6 cellular contexts compared by ENCODE assay signal in genomic region chr17:7046127-7046724, GRCh38. TPM values are rescaled to one million over a fixed set of nuclear protein-coding genes. Genes with fewer than 3 reads are reported as not detected.
A peak's percentile ranks its signal among the peaks of the same experiment; 100 is the strongest.
DNase-seq lines count a peak whose midpoint lies in the region.

No MANE protein-coding gene starts in this region.

- H3K9me3 Mint-ChIP-seq in activated naive CD4-positive, alpha-beta T cell treated with anti-CD3 and anti-CD28 coated beads for 36 hours = no peaks in the 10 kb centered on the region

- H3K36me3 ChIP-seq in Karpas-422 (ENCODE audit: insufficient read depth, low read length) (no peaks in the 10 kb centered on the region), mesodermal cell (ENCODE audit: control insufficient read depth, insufficient read depth, low read length) (no peaks in the 10 kb centered on the region)

- no peaks in the 10 kb centered on the region for H3K27me3 ChIP-seq in Karpas-422 (ENCODE audit: low read length)

- WGBS in mesodermal cell (ENCODE audit: insufficient coverage in 2 of 2), 2 experiments = 4 to 8% methylated on average over 12 to 14 of the region's 15 CpGs

- intact Hi-C loops in activated naive CD4-positive, alpha-beta T cell treated with anti-CD3 and anti-CD28 coated beads for 36 hours (cut with micrococcal nuclease) = loop anchor here (2.0 to 10.0 kb wide), 5 partner anchors 87 to 529 kb away; partner anchors contain the start of genes CD68 and SLC2A4

- H3K36me3 Mint-ChIP-seq in activated naive CD4-positive, alpha-beta T cell treated with anti-CD3 and anti-CD28 coated beads for 36 hours (ENCODE audit: low read depth) = no peaks in the 10 kb centered on the region

- H2AFZ ChIP-seq in Karpas-422 (ENCODE audit: low read length) = no peak overlapping the region

- H4K20me1 ChIP-seq in Karpas-422 (ENCODE audit: insufficient read depth, low read depth, low read length) = no peaks in the 10 kb centered on the region

- CTCF ChIA-PET in activated naive CD4-positive, alpha-beta T cell treated with anti-CD3 and anti-CD28 coated beads for 36 hours (lab: Charles Lee) = interaction anchor here (0.7 to 12.1 kb wide), 21 partner anchors 10 to 529 kb away, joined by 3 to 238 read pairs (median 4); partner anchors contain the start of gene SLC16A13

- H3K4me3 ChIP-seq in Karpas-422 (ENCODE audit: low read length) (no peak overlapping the region), mesodermal cell (ENCODE audit: extremely low read depth, insufficient read depth, low read length, poor library complexity, severe bottlenecking) (peak overlapping the region; percentile 16)

- H3K27ac ChIP-seq in Karpas-422 (ENCODE audit: low read length) (no peak overlapping the region), mesodermal cell (ENCODE audit: low read depth, low read length, severe bottlenecking) (peak overlapping the region; percentile 45)

- H3K27ac Mint-ChIP-seq in activated naive CD4-positive, alpha-beta T cell treated with anti-CD3 and anti-CD28 coated beads for 36 hours = peak overlapping the region; percentile 52

- H3K9me3 ChIP-seq in Karpas-422 (ENCODE audit: low read length) (no peaks in the 10 kb centered on the region), mesodermal cell (ENCODE audit: control insufficient read depth, low read length) (no peaks in the 10 kb centered on the region)

- H3K4me2 ChIP-seq in Karpas-422 (ENCODE audit: low read depth, low read length, poor library complexity, severe bottlenecking) = peak overlapping the region; percentile 17

- no peaks in the 10 kb centered on the region for H3K9me2 ChIP-seq in Karpas-422 (replicated peaks; ENCODE audit: insufficient read depth, low read length)

- no peaks in the 10 kb centered on the region for H3K27me3 Mint-ChIP-seq in activated naive CD4-positive, alpha-beta T cell treated with anti-CD3 and anti-CD28 coated beads for 36 hours (ENCODE audit: low read depth)

- no peak overlapping the region for H3K9ac ChIP-seq in Karpas-422 (ENCODE audit: low read length)

- H3K4me1 Mint-ChIP-seq in activated naive CD4-positive, alpha-beta T cell treated with anti-CD3 and anti-CD28 coated beads for 36 hours (ENCODE audit: low read depth) = peaks cover 36% of the 10 kb centered on the region

- no peaks in the 10 kb centered on the region for H3K79me2 ChIP-seq in Karpas-422 (ENCODE audit: low read length)

- no peak for DNase-seq in Karpas-422
- DNase-seq in activated naive CD4-positive, alpha-beta T cell treated with anti-CD3 and anti-CD28 coated beads for 36 hours = peak; percentile 61
- no peak for DNase-seq in activated gamma-delta T cell treated with Interleukin-2 at 50 U/mL for 16 hours
- no peak for DNase-seq in Kasumi-1 (lab: John Stamatoyannopoulos, UW)
- DNase-seq in NCI-H446 (lab: John Stamatoyannopoulos, UW) = no peak

- H3K4me3 Mint-ChIP-seq in activated naive CD4-positive, alpha-beta T cell treated with anti-CD3 and anti-CD28 coated beads for 36 hours = peak overlapping the region; percentile 52

- H3K4me1 ChIP-seq in Karpas-422 (ENCODE audit: low read length) = peaks cover 8% of the 10 kb centered on the region
- peaks cover 24% of the 10 kb centered on the region for H3K4me1 ChIP-seq in mesodermal cell (ENCODE audit: control insufficient read depth, insufficient read depth, low read length, poor library complexity, severe bottlenecking)

RNA-seq across cellular contexts. Expression of gene SLC16A11, which starts 2.3 kb away (rescaled TPM):
- total RNA-seq in Karpas-422 (2014; rRNA removed; shearing (Covaris generic); ENCODE audit: low replicate concordance) = not detected in 2 replicates
- under 1 TPM; 0.30 to 0.64 TPM for total RNA-seq in activated naive CD4-positive, alpha-beta T cell treated with anti-CD3 and anti-CD28 coated beads for 36 hours
- polyA plus RNA-seq in mesodermal cell (2013, experiment 1 of 2) = 0.33 TPM
- not detected for polyA plus RNA-seq in mesodermal cell (2013, experiment 2 of 2)

RNA-seq across cellular contexts. Expression of gene SLC16A13, which starts 10.4 kb away (rescaled TPM):
- total RNA-seq in Karpas-422 (2014; rRNA removed; shearing (Covaris generic); ENCODE audit: low replicate concordance) = 1.3 and 6.0 TPM in 2 replicates
- total RNA-seq in activated naive CD4-positive, alpha-beta T cell treated with anti-CD3 and anti-CD28 coated beads for 36 hours = 1 to 10 TPM; 4.1 to 5.3 TPM
- polyA plus RNA-seq in mesodermal cell (2013, experiment 1 of 2) = 8.1 TPM
- 7.1 TPM for polyA plus RNA-seq in mesodermal cell (2013, experiment 2 of 2)

RNA-seq across cellular contexts. Expression of gene BCL6B, which starts 23.4 kb away (rescaled TPM):
- total RNA-seq in Karpas-422 (2014; rRNA removed; shearing (Covaris generic); ENCODE audit: low replicate concordance) = not detected in 2 replicates
- total RNA-seq in activated naive CD4-positive, alpha-beta T cell treated with anti-CD3 and anti-CD28 coated beads for 36 hours = under 1 TPM; 0.62 to 0.74 TPM
- polyA plus RNA-seq in mesodermal cell (2013, experiment 1 of 2) = 12.5 TPM
- 8.3 TPM for polyA plus RNA-seq in mesodermal cell (2013, experiment 2 of 2)

RNA-seq across cellular contexts. Expression of gene RNASEK, which starts 33.8 kb away (rescaled TPM):
- total RNA-seq in Karpas-422 (2014; rRNA removed; shearing (Covaris generic); ENCODE audit: low replicate concordance) = 107 and 310 TPM in 2 replicates
- total RNA-seq in activated naive CD4-positive, alpha-beta T cell treated with anti-CD3 and anti-CD28 coated beads for 36 hours = 100 to 1,000 TPM; 120 to 130 TPM
- 315 TPM for polyA plus RNA-seq in mesodermal cell (2013, experiment 1 of 2)
- 270 TPM for polyA plus RNA-seq in mesodermal cell (2013, experiment 2 of 2)

RNA-seq across cellular contexts. Expression of gene CLEC10A, which starts 33.8 kb away (rescaled TPM):
- total RNA-seq in Karpas-422 (2014; rRNA removed; shearing (Covaris generic); ENCODE audit: low replicate concordance) = not detected in 2 replicates
- not detected for total RNA-seq in activated naive CD4-positive, alpha-beta T cell treated with anti-CD3 and anti-CD28 coated beads for 36 hours
- not detected for polyA plus RNA-seq in mesodermal cell (2013, experiment 1 of 2)
- not detected for polyA plus RNA-seq in mesodermal cell (2013, experiment 2 of 2)
